Comparison of ENCODE assay signal across 13 cellular contexts in the genomic region with DNA sequence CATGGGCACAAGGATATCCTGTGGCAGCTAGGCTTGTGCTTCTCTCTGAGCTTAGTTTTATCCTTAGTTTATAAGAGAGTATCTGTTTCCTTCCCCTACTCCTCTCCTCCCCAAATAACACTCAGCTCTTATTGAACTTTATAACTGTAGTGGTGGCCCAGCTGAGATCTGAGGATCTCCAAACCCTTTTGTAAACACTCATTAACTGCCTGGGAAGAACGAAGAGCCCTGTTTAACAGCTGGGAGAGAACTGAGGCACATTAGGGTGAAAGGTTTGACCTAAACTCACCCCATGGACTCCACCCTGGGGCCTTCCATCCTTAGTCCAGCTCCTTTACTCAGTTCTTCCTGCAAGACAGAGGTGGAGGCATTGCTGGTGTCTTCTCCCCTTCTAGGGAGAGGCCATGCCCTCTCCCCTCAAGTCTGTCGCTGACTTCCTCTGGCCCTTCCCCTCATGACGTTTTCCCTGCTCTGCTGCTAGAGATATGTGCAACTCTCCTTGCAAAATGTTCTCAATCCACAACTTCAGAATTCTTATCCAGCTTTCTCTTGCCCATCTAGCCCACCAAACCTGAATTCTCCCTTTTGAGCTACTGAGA. TPM values are rescaled to one million over a fixed set of nuclear protein-coding genes. Genes with fewer than 3 reads are reported as not detected.
A peak's percentile ranks its signal among the peaks of the same experiment; 100 is the strongest.
DNase-seq lines count a peak whose midpoint lies in the region; ATAC-seq, FAIRE-seq and TF ChIP-seq lines count a peak whose summit lies in the region.
"Had no signal": no experiment of that assay in that cellular context is flagged by ENCODE, and none has a peak within 500 bp of the region (broad histone marks: within the 10 kb centered on the region; RNA-seq: fewer than 3 reads in every experiment).

No MANE protein-coding gene starts in this region.

- no peak for FAIRE-seq in A549 (lab: Jason Lieb, UNC)

- POLR2A ChIA-PET in A549 (lab: Yijun Ruan, JAX) = interaction anchor here (0.8 to 2.4 kb wide), 2 partner anchors 9 to 34 kb away, joined by 3 to 14 read pairs; no protein-coding TSS in a partner anchor

- CTCF ChIA-PET in A549 (lab: Yijun Ruan, JAX) = interaction anchor here (0.6 to 50.4 kb wide), 13 partner anchors 5 to 253 kb away, joined by 3 to 2395 read pairs (median 4); a partner anchor contains a TSS

- H3K4me2 ChIP-seq in A549 = peak overlapping the region; percentile 99

- peaks cover 81% of the 10 kb centered on the region for H3K4me1 ChIP-seq in A549
- H3K4me1 ChIP-seq in mucosa of descending colon (ENCODE audit: low read depth) = peaks cover 54% of the 10 kb centered on the region

- TF ChIP-seq EP300 in A549 (IDR thresholded peaks at IDR 0.05) = no peak

- no peak overlapping the region for H3K4me3 Mint-ChIP-seq in T-helper 17 cell
- H3K4me3 Mint-ChIP-seq: nephron progenitor cell, WTC11 had no signal

- no peaks in the 10 kb centered on the region for H3K36me3 ChIP-seq in mucosa of descending colon (ENCODE audit: low read depth)

- H3K27ac ChIP-seq in A549 = peak overlapping the region; percentile 95 to 97; a peak in 5 of 6 replicates
- H3K27ac ChIP-seq in HL-60 (replicated peaks) = peak overlapping the region; percentile 34

- H3K4me3 ChIP-seq in A549 (no peak overlapping the region), HL-60 (replicated peaks; ENCODE audit: insufficient read depth, low read length) (no peak overlapping the region), mucosa of descending colon (no peak overlapping the region)

- H3K9me3 ChIP-seq in A549 = no peaks in the 10 kb centered on the region
- H3K9me3 ChIP-seq in mucosa of descending colon = no peaks in the 10 kb centered on the region
- H3K9me3 ChIP-seq in T-helper 17 cell (ENCODE audit: control insufficient read depth, low read length, poor library complexity, severe bottlenecking) = no peaks in the 10 kb centered on the region

- TF ChIP-seq CTCF in A549 (IDR thresholded peaks at IDR 0.05) = no peak
- no peak for TF ChIP-seq CTCF in HL-60 (IDR thresholded peaks at IDR 0.05; ENCODE audit: insufficient read depth, low read length)
- TF ChIP-seq CTCF in mucosa of descending colon (IDR thresholded peaks at IDR 0.05) = no peak

- intact Hi-C loops in mucosa of descending colon (cut with DNase I, micrococcal nuclease) = loop anchor here in 1 of 2 donors (10.0 kb wide), 1 partner anchor 107 kb away; a partner anchor contains a TSS

- DNase-seq in A549 (ENCODE audit: low read depth in 1 of 2, low spot score in 1 of 2) (no peak), HL-60 (ENCODE audit: low read depth in 1 of 2, low spot score in 1 of 2) (peak in 1 of 2 experiments; percentile 77), astrocyte of the hippocampus (ENCODE audit: low read depth, low spot score) (peak; percentile 2), mucosa of descending colon (peak in 1 of 3 donors; percentile 29), T-helper 17 cell (no peak), AML-193 (lab: John Stamatoyannopoulos, UW) (no peak)
- DNase-seq in activated effector memory CD4-positive, alpha-beta T cell treated with Interleukin-2 at 50 U/mL for 16 hours = no peak
- DNase-seq: anterior cingulate cortex, DMS153, nephron progenitor cell had no signal

- H3K27me3 Mint-ChIP-seq in T-helper 17 cell = no peaks in the 10 kb centered on the region

- TF ChIP-seq RAD21 in A549 (conservative IDR thresholded peaks at IDR 0.05 in 1 of 2, IDR thresholded peaks at IDR 0.05 in 1 of 2) = no peak

- H3K27ac Mint-ChIP-seq in T-helper 17 cell = no peak overlapping the region
- H3K27ac Mint-ChIP-seq: nephron progenitor cell, WTC11 had no signal

- peaks cover 32% of the 10 kb centered on the region for H3K4me1 Mint-ChIP-seq in T-helper 17 cell

- H3K27me3 ChIP-seq in HL-60 (ENCODE audit: insufficient read depth, poor library complexity, severe bottlenecking) = no peaks in the 10 kb centered on the region

- ATAC-seq in A549 (no peak), mucosa of descending colon (peak; percentile 21), GM18858 (IDR thresholded peaks at IDR 0.05; ENCODE audit: unreplicated experiment) (no peak), T-helper 17 cell (no peak)

- no peak for TF ChIP-seq POLR2A in A549 (IDR thresholded peaks at IDR 0.05; ENCODE audit: low read length)

- H3K36me3 Mint-ChIP-seq in T-helper 17 cell (ENCODE audit: low read depth) = no peaks in the 10 kb centered on the region

- WGBS in A549 (ENCODE audit: missing lambda C conversion rate) = 68% methylated on average over 3 of the region's 3 CpGs

TF ChIP-seq in A549, 52 proteins besides CTCF, POLR2A, EP300 and RAD21:
- TF ChIP-seq SREBF2 (IDR thresholded peaks at IDR 0.05) = no peak
- TF ChIP-seq PHF8 (IDR thresholded peaks at IDR 0.05; ENCODE audit: borderline replicate concordance, low read depth) = no peak
- TF ChIP-seq ZFP36 (IDR thresholded peaks at IDR 0.05; ENCODE audit: borderline replicate concordance, partially characterized antibody) = no peak
- no peak for TF ChIP-seq GATA3 (IDR thresholded peaks at IDR 0.05; ENCODE audit: borderline replicate concordance)
- no peak for TF ChIP-seq MYC (IDR thresholded peaks at IDR 0.05; ENCODE audit: borderline replicate concordance, low read length)
- TF ChIP-seq FOSL2 (IDR thresholded peaks at IDR 0.05) = no peak
- no peak for TF ChIP-seq FOSL2 (CRISPR knock-in tag; IDR thresholded peaks at IDR 0.05)
- no peak for TF ChIP-seq POLR2AphosphoS2 (conservative IDR thresholded peaks at IDR 0.05; ENCODE audit: low read length)
- no peak for TF ChIP-seq TP53 (CRISPR knock-in tag; IDR thresholded peaks at IDR 0.05)
- no peak for TF ChIP-seq JUN (IDR thresholded peaks at IDR 0.05)
- TF ChIP-seq ZC3H11A (IDR thresholded peaks at IDR 0.05) = no peak
- TF ChIP-seq, protein P1, sequence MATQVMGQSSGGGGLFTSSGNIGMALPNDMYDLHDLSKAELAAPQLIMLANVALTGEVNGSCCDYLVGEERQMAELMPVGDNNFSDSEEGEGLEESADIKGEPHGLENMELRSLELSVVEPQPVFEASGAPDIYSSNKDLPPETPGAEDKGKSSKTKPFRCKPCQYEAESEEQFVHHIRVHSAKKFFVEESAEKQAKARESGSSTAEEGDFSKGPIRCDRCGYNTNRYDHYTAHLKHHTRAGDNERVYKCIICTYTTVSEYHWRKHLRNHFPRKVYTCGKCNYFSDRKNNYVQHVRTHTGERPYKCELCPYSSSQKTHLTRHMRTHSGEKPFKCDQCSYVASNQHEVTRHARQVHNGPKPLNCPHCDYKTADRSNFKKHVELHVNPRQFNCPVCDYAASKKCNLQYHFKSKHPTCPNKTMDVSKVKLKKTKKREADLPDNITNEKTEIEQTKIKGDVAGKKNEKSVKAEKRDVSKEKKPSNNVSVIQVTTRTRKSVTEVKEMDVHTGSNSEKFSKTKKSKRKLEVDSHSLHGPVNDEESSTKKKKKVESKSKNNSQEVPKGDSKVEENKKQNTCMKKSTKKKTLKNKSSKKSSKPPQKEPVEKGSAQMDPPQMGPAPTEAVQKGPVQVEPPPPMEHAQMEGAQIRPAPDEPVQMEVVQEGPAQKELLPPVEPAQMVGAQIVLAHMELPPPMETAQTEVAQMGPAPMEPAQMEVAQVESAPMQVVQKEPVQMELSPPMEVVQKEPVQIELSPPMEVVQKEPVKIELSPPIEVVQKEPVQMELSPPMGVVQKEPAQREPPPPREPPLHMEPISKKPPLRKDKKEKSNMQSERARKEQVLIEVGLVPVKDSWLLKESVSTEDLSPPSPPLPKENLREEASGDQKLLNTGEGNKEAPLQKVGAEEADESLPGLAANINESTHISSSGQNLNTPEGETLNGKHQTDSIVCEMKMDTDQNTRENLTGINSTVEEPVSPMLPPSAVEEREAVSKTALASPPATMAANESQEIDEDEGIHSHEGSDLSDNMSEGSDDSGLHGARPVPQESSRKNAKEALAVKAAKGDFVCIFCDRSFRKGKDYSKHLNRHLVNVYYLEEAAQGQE (IDR thresholded peaks at IDR 0.05) = no peak
- no peak for TF ChIP-seq MAFK (IDR thresholded peaks at IDR 0.05; ENCODE audit: partially characterized antibody)

RNA-seq across cellular contexts. Expression of a gene that starts 1.2 kb away (rescaled TPM):
- polyA plus RNA-seq in A549 (2011; rRNA removed) (8.6 and 9.9 TPM in 2 replicates), A549 (2017; fragmentation: RNase III; extraction: RNeasy Plus Mini Kit Qiagen cat#74134 plus additional on column Dnase treatment) (17.2 to 18.5 TPM (median 17.9 TPM) in 3 replicates)
- polyA plus RNA-seq in A549 (2012; cell fraction: cytosol; rRNA removed) = 6.5 and 11.0 TPM in 2 replicates
- 17.6 and 21.1 TPM in 2 replicates for polyA plus RNA-seq in A549 (2012; cell fraction: nucleus; rRNA removed)
- polyA minus RNA-seq in A549 (2011; rRNA and poly(A)+ RNA removed) = 11.6 and 12.9 TPM in 2 replicates
- total RNA-seq in mucosa of descending colon (10 to 100 TPM; 42.2 to 51.2 (median 49.6) TPM), T-helper 17 cell (100 to 1,000 TPM in 1 of 2 donors, 10 to 100 TPM in 1; 97.0 to 106 TPM)

RNA-seq across cellular contexts. Expression of a gene that starts 20.1 kb away (rescaled TPM):
- polyA plus RNA-seq in A549 (2011; rRNA removed) (71.4 and 79.5 TPM in 2 replicates), A549 (2017; fragmentation: RNase III; extraction: RNeasy Plus Mini Kit Qiagen cat#74134 plus additional on column Dnase treatment) (66.6 to 67.5 TPM (median 67.0 TPM) in 3 replicates)
- polyA plus RNA-seq in A549 (2012; cell fraction: cytosol; rRNA removed) = 41.7 and 44.4 TPM in 2 replicates
- 29.8 and 45.7 TPM in 2 replicates for polyA plus RNA-seq in A549 (2012; cell fraction: nucleus; rRNA removed)
- polyA minus RNA-seq in A549 (2011; rRNA and poly(A)+ RNA removed) = 27.0 and 28.3 TPM in 2 replicates
- total RNA-seq in mucosa of descending colon (10 to 100 TPM in 1 of 3 donors, 1 to 10 TPM in 2; 4.0 to 14.9 (median 7.4) TPM), T-helper 17 cell (1 to 10 TPM; 1.2 to 2.7 TPM)

RNA-seq across cellular contexts. Expression of a gene that starts 56.7 kb away (rescaled TPM):
- 0.09 TPM in 1 of 2 replicates, not detected in the other for polyA plus RNA-seq in A549 (2011; rRNA removed)
- polyA plus RNA-seq in A549 (2012; cell fraction: cytosol; rRNA removed) = 0.21 and 0.41 TPM in 2 replicates
- 0.36 and 0.82 TPM in 2 replicates for polyA plus RNA-seq in A549 (2012; cell fraction: nucleus; rRNA removed)
- polyA plus RNA-seq in A549 (2017; fragmentation: RNase III; extraction: RNeasy Plus Mini Kit Qiagen cat#74134 plus additional on column Dnase treatment) = 0.40 to 1.2 TPM (median 0.70 TPM) in 3 replicates
- polyA minus RNA-seq in A549 (2011; rRNA and poly(A)+ RNA removed) = not detected in 2 replicates
- 1 to 10 TPM in 2 of 3 donors, under 1 TPM in 1; 0.81 to 1.4 (median 1.2) TPM for total RNA-seq in mucosa of descending colon
- total RNA-seq in T-helper 17 cell = not detected
- total RNA-seq: HT-29 had no signal
